20 cellular contexts compared by ENCODE assay signal in genomic region chr6:89979473-89980119, GRCh38.
"Had no signal": no experiment of that assay in that cellular context is flagged by ENCODE, and none has a peak within 500 bp of the region (broad histone marks: within the 10 kb centered on the region; RNA-seq: fewer than 3 reads in every experiment).

No MANE protein-coding gene starts in this region.

- H2AFZ ChIP-seq: hepatocyte had no signal

- DNase-seq: activated CD4-positive, alpha-beta T cell treated with anti-CD3 and anti-CD28 coated beads for 4 hours; activated gamma-delta T cell treated with Interleukin-2 at 50 U/mL for 16 hours; activated T-cell treated with anti-CD3 and anti-CD28 coated beads, Interleukin-2, amount 50 U/mL, for 1 hour; colonic mucosa; foreskin keratinocyte; mesendoderm; naive thymus-derived CD4-positive, alpha-beta T cell; right cardiac atrium; stimulated activated CD4-positive, alpha-beta T cell treated with anti-CD3 and anti-CD28 coated beads, Interleukin-15, amount 100 ng/mL, for 24 hours; stimulated activated CD4-positive, alpha-beta T cell treated with anti-CD3 and anti-CD28 coated beads, Interleukin-2, amount 100 ng/mL, for 48 hours; SW 1271; T-helper 2 cell; testis; upper lobe of left lung had no signal

- H3K36me3 ChIP-seq: ascending aorta, colonic mucosa, prostate gland, upper lobe of left lung had no signal

- H3K79me2 ChIP-seq: hepatocyte had no signal

- H3K9me3 ChIP-seq: ascending aorta, colonic mucosa, prostate gland, testis, upper lobe of left lung had no signal

- H3K27ac ChIP-seq: ascending aorta, colonic mucosa, foreskin keratinocyte, prostate gland, skin epidermis, testis, upper lobe of left lung, VCaP had no signal

- H3K9me3 Mint-ChIP-seq: central memory CD8-positive, alpha-beta T cell had no signal

- H3K27me3 ChIP-seq: ascending aorta, colonic mucosa, foreskin keratinocyte, hepatocyte, testis, upper lobe of left lung had no signal

- H3K4me3 Mint-ChIP-seq: central memory CD8-positive, alpha-beta T cell had no signal

- H3K4me3 ChIP-seq: ascending aorta, colonic mucosa, hepatocyte, prostate gland, skin epidermis, testis, upper lobe of left lung had no signal

- ATAC-seq: foreskin keratinocyte; naive thymus-derived CD4-positive, alpha-beta T cell; right cardiac atrium had no signal

- H3K27me3 Mint-ChIP-seq: central memory CD8-positive, alpha-beta T cell; naive thymus-derived CD4-positive, alpha-beta T cell had no signal

- H3K4me1 ChIP-seq: colonic mucosa, foreskin keratinocyte, prostate gland, testis, upper lobe of left lung had no signal
